15 cellular contexts compared by ENCODE assay signal in the genomic region with DNA sequence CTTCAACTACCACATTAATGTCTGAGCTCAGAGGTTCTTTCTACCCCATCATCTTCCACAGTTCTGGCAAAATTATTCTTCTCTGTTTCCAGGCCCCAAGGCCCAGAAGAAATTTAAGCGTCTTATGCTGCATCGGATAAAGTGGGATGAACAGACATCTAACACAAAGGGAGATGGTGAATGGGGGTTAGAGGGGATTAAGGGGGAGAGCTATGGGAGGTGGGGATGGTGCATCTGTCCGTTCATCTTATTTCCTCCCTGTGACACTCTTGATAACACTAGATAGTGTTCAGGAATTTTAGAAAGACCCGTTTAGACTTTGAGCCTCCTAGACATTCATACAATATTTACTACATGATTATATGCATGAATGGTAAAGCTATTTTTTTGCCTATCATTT. TPM values are rescaled to one million over a fixed set of nuclear protein-coding genes. Genes with fewer than 3 reads are reported as not detected.
DNase-seq lines count a peak whose midpoint lies in the region; ATAC-seq and TF ChIP-seq lines count a peak whose summit lies in the region.
"Had no signal": no experiment of that assay in that cellular context is flagged by ENCODE, and none has a peak within 500 bp of the region (broad histone marks: within the 10 kb centered on the region; RNA-seq: fewer than 3 reads in every experiment).

No MANE protein-coding gene starts in this region.

- H3K9me3 ChIP-seq in T-helper 17 cell (ENCODE audit: control insufficient read depth, low read length, poor library complexity, severe bottlenecking): no peaks in the 10 kb centered on the region
- H3K9me3 ChIP-seq: A549, Caco-2, HAP-1 had no signal

- no peaks in the 10 kb centered on the region for H3K9me3 Mint-ChIP-seq in activated CD4-positive, alpha-beta T cell treated with anti-CD3 and anti-CD28 coated beads, Interleukin-2, amount 10 ng/mL, durations not matched to agents 7 days and 5 days
- H3K9me3 Mint-ChIP-seq in osteocyte (ENCODE audit: unreplicated experiment) (no peaks in the 10 kb centered on the region), chondrocyte (ENCODE audit: low read depth) (no peaks in the 10 kb centered on the region)
- H3K9me3 Mint-ChIP-seq: CD4-positive, alpha-beta T cell had no signal

- TF ChIP-seq CTCF in osteocyte (IDR thresholded peaks at IDR 0.05): no peak
- TF ChIP-seq CTCF in chondrocyte (IDR thresholded peaks at IDR 0.05): no peak

- H3K36me3 Mint-ChIP-seq in activated CD4-positive, alpha-beta T cell treated with anti-CD3 and anti-CD28 coated beads, Interleukin-2, amount 10 ng/mL, durations not matched to agents 7 days and 5 days (ENCODE audit: low read depth): peaks cover 52% of the 10 kb centered on the region
- H3K36me3 Mint-ChIP-seq in T-helper 17 cell (ENCODE audit: low read depth) (peaks cover 3% of the 10 kb centered on the region), osteocyte (ENCODE audit: unreplicated experiment) (peaks cover 50% of the 10 kb centered on the region), chondrocyte (ENCODE audit: low read depth) (peaks cover 42% of the 10 kb centered on the region)

- CTCF ChIA-PET in activated CD4-positive, alpha-beta T cell treated with anti-CD3 and anti-CD28 coated beads, Interleukin-2, amount 10 ng/mL, durations not matched to agents 7 days and 5 days (lab: Charles Lee): interaction anchor here (1.4 kb wide), 1 partner anchor 27 kb away, joined by 3 read pairs; no protein-coding TSS in a partner anchor

- no peak for ATAC-seq in T-helper 17 cell
- ATAC-seq: A549 had no signal

- no peak for DNase-seq in activated CD4-positive, alpha-beta T cell treated with anti-CD3 and anti-CD28 coated beads, Interleukin-2, amount 10 ng/mL, durations not matched to agents 7 days and 5 days
- DNase-seq in activated CD4-positive, alpha-beta T cell treated with anti-CD3 and anti-CD28 coated beads, Interleukin-2, amount 50 U/mL, for 1 hour: no peak
- DNase-seq in D341Med (ENCODE audit: low spot score) (peak; percentile 70), T-helper 17 cell (no peak), osteocyte (ENCODE audit: extremely low spot score, unreplicated experiment) (peak; percentile 30), GM19238 (ENCODE audit: insufficient read length, low spot score) (no peak), chondrocyte (ENCODE audit: low spot score) (no peak)
- DNase-seq: AML-193; Caco-2; CD4-positive, alpha-beta T cell; DMS79 treated with DMSO at 0.1 percent for 48 hours; GF-D8; GM23248 had no signal

- H3K27me3 Mint-ChIP-seq in activated CD4-positive, alpha-beta T cell treated with anti-CD3 and anti-CD28 coated beads, Interleukin-2, amount 10 ng/mL, durations not matched to agents 7 days and 5 days: no peaks in the 10 kb centered on the region
- H3K27me3 Mint-ChIP-seq in T-helper 17 cell (no peaks in the 10 kb centered on the region), osteocyte (ENCODE audit: unreplicated experiment) (no peaks in the 10 kb centered on the region), chondrocyte (ENCODE audit: low read depth) (no peaks in the 10 kb centered on the region)
- H3K27me3 Mint-ChIP-seq: CD4-positive, alpha-beta T cell had no signal

- H3K4me3 Mint-ChIP-seq in activated CD4-positive, alpha-beta T cell treated with anti-CD3 and anti-CD28 coated beads, Interleukin-2, amount 10 ng/mL, durations not matched to agents 7 days and 5 days: no peak overlapping the region
- no peak overlapping the region for H3K4me3 Mint-ChIP-seq in T-helper 17 cell
- H3K4me3 Mint-ChIP-seq in osteocyte (ENCODE audit: unreplicated experiment): no peak overlapping the region
- no peak overlapping the region for H3K4me3 Mint-ChIP-seq in chondrocyte (ENCODE audit: unreplicated experiment)
- H3K4me3 Mint-ChIP-seq: CD4-positive, alpha-beta T cell had no signal

- POLR2A ChIA-PET in activated CD4-positive, alpha-beta T cell treated with anti-CD3 and anti-CD28 coated beads, Interleukin-2, amount 10 ng/mL, durations not matched to agents 7 days and 5 days (lab: Charles Lee): no interaction called here

- H3K4me1 Mint-ChIP-seq in activated CD4-positive, alpha-beta T cell treated with anti-CD3 and anti-CD28 coated beads, Interleukin-2, amount 10 ng/mL, durations not matched to agents 7 days and 5 days: no peaks in the 10 kb centered on the region
- H3K4me1 Mint-ChIP-seq in T-helper 17 cell (peaks cover 2% of the 10 kb centered on the region), osteocyte (ENCODE audit: unreplicated experiment) (no peaks in the 10 kb centered on the region), chondrocyte (ENCODE audit: low read depth) (no peaks in the 10 kb centered on the region)

- H3K27ac Mint-ChIP-seq in activated CD4-positive, alpha-beta T cell treated with anti-CD3 and anti-CD28 coated beads, Interleukin-2, amount 10 ng/mL, durations not matched to agents 7 days and 5 days: peak overlapping the region; percentile 16
- peak overlapping the region; percentile 14 for H3K27ac Mint-ChIP-seq in T-helper 17 cell
- H3K27ac Mint-ChIP-seq in osteocyte (ENCODE audit: unreplicated experiment): no peak overlapping the region
- no peak overlapping the region for H3K27ac Mint-ChIP-seq in chondrocyte (ENCODE audit: unreplicated experiment)
- H3K27ac Mint-ChIP-seq: CD4-positive, alpha-beta T cell had no signal

RNA-seq across cellular contexts. Expression of a gene that starts 17.6 kb away (rescaled TPM):
- total RNA-seq in activated CD4-positive, alpha-beta T cell treated with anti-CD3 and anti-CD28 coated beads, Interleukin-2, amount 10 ng/mL, durations not matched to agents 7 days and 5 days: 10 to 100 TPM; 36.4 to 43.6 TPM
- 10 to 100 TPM; 36.2 to 38.7 TPM for total RNA-seq in T-helper 17 cell
- total RNA-seq in osteocyte: 29.9 and 31.7 TPM in 2 replicates
- 22.2 to 27.0 TPM (median 22.2 TPM) in 3 replicates for total RNA-seq in chondrocyte

RNA-seq across cellular contexts. Expression of a gene that starts 25.0 kb away (rescaled TPM):
- 10 to 100 TPM; 83.2 to 87.7 TPM for total RNA-seq in activated CD4-positive, alpha-beta T cell treated with anti-CD3 and anti-CD28 coated beads, Interleukin-2, amount 10 ng/mL, durations not matched to agents 7 days and 5 days
- total RNA-seq in T-helper 17 cell (100 to 1,000 TPM; 108 to 111 TPM), osteocyte (55.0 and 55.2 TPM in 2 replicates), chondrocyte (36.5 to 52.1 TPM (median 39.6 TPM) in 3 replicates)

RNA-seq across cellular contexts. Expression of a gene that starts 52.7 kb away (rescaled TPM):
- total RNA-seq in activated CD4-positive, alpha-beta T cell treated with anti-CD3 and anti-CD28 coated beads, Interleukin-2, amount 10 ng/mL, durations not matched to agents 7 days and 5 days: 10 to 100 TPM; 69.6 to 72.9 TPM
- total RNA-seq in T-helper 17 cell (10 to 100 TPM; 48.5 to 49.2 TPM), osteocyte (76.0 and 81.5 TPM in 2 replicates), chondrocyte (56.4 to 68.3 TPM (median 58.5 TPM) in 3 replicates)

Comparison
In these comparisons a context has a peak if more than half of its experiments do, and no peak if none do; other contexts are left out.
1. DNase-seq: peak in D341Med (single experiment) and osteocyte (single experiment); none in activated CD4-positive, alpha-beta T cell treated with anti-CD3 and anti-CD28 coated beads, Interleukin-2, amount 10 ng/mL, durations not matched to agents 7 days and 5 days (single experiment), activated CD4-positive, alpha-beta T cell treated with anti-CD3 and anti-CD28 coated beads, Interleukin-2, amount 50 U/mL, for 1 hour (single experiment), T-helper 17 cell (0 of 3), GM19238 (single experiment) and chondrocyte (single experiment).
2. H3K27ac Mint-ChIP-seq: peak in activated CD4-positive, alpha-beta T cell treated with anti-CD3 and anti-CD28 coated beads, Interleukin-2, amount 10 ng/mL, durations not matched to agents 7 days and 5 days (single experiment) and T-helper 17 cell (single experiment); none in osteocyte (single experiment) and chondrocyte (single experiment).